Comparison of ENCODE assay signal across 1 cellular context in the genomic region with DNA sequence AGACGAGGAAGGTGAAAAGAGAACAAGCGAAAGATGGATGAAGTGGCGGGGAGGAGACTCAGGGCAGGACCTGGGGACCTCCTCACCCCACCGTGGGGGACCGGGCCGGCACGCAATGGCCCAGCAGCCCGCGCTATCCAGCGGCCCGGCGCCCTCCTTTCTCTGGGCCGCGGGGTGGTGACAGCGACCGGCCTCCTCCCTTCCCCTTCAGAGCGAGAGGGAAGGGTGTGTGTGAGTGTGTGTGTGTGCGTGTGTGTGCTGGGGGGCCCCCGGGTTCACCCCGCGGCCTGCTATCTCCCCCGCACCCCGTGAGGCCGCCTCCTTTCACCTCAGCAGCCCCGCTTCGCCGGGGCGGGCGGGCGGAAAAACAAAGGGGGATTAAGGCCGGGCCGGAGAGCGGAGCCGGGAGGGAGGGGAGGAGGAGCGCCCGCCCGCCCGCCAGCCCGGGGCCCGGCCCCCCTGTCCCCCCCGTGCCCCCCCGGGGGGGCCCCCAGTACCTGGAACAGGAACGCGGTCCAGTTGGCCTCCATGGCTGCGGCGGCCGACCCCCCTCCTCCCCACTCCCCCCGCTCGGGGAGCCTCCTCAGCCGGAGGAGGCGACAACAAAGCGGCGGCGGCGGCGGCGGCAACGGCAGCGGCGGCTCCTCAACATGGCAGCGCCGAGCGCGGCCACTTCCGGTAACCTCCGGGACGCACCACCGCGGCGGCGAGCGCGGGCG.
A peak's percentile ranks its signal among the peaks of the same experiment; 100 is the strongest.
TF ChIP-seq lines count a peak whose summit lies in the region.

A gene with protein sequence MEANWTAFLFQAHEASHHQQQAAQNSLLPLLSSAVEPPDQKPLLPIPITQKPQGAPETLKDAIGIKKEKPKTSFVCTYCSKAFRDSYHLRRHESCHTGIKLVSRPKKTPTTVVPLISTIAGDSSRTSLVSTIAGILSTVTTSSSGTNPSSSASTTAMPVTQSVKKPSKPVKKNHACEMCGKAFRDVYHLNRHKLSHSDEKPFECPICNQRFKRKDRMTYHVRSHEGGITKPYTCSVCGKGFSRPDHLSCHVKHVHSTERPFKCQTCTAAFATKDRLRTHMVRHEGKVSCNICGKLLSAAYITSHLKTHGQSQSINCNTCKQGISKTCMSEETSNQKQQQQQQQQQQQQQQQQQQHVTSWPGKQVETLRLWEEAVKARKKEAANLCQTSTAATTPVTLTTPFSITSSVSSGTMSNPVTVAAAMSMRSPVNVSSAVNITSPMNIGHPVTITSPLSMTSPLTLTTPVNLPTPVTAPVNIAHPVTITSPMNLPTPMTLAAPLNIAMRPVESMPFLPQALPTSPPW (minus strand): TSS at position 673 of the 719 bp plus-strand sequence. CDS start 143 bp downstream, at position 530.

TF ChIP-seq in SK-N-SH, 30 proteins besides CTCF, POLR2A, EP300 and RAD21 (continued from another document):
- TF ChIP-seq, protein P1, sequence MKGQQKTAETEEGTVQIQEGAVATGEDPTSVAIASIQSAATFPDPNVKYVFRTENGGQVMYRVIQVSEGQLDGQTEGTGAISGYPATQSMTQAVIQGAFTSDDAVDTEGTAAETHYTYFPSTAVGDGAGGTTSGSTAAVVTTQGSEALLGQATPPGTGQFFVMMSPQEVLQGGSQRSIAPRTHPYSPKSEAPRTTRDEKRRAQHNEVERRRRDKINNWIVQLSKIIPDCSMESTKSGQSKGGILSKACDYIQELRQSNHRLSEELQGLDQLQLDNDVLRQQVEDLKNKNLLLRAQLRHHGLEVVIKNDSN (IDR thresholded peaks at IDR 0.05; ENCODE audit: borderline replicate concordance, low read depth), result no peak
- TF ChIP-seq, protein P2, sequence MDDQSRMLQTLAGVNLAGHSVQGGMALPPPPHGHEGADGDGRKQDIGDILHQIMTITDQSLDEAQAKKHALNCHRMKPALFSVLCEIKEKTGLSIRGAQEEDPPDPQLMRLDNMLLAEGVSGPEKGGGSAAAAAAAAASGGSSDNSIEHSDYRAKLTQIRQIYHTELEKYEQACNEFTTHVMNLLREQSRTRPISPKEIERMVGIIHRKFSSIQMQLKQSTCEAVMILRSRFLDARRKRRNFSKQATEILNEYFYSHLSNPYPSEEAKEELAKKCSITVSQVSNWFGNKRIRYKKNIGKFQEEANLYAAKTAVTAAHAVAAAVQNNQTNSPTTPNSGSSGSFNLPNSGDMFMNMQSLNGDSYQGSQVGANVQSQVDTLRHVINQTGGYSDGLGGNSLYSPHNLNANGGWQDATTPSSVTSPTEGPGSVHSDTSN (IDR thresholded peaks at IDR 0.05), result peak; percentile 22; the same call in 1 of the 2 replicates
- TF ChIP-seq GATA2 (CRISPR knock-in tag; IDR thresholded peaks at IDR 0.05) (no peak), MEF2A (IDR thresholded peaks at IDR 0.05; ENCODE audit: borderline replicate concordance, low read depth) (no peak), SIN3A (IDR thresholded peaks at IDR 0.05; ENCODE audit: borderline replicate concordance, low read depth, low read length) (peak; percentile 32; the same call in 1 of the 2 replicates), ELF1 (IDR thresholded peaks at IDR 0.05) (peak; percentile 24; the same call in 1 of the 2 replicates), FOXM1 (IDR thresholded peaks at IDR 0.05; ENCODE audit: low read depth) (no peak), POLR2AphosphoS5 (IDR thresholded peaks at IDR 0.05; ENCODE audit: low read depth, low read length) (peak; percentile 49; the same call in 1 of the 2 replicates), FOXJ3 (CRISPR knock-in tag; IDR thresholded peaks at IDR 0.05) (no peak), GABPA (IDR thresholded peaks at IDR 0.05; ENCODE audit: low read depth) (peak; percentile 58; the same call in 1 of the 2 replicates), RXRA (IDR thresholded peaks at IDR 0.05; ENCODE audit: borderline replicate concordance, low read depth) (0 out of 2 replicates have a peak, but pooled peaks have one; percentile 30), NRF1 (IDR thresholded peaks at IDR 0.05; ENCODE audit: low read depth, low read length) (no peak), RCOR1 (IDR thresholded peaks at IDR 0.05; ENCODE audit: low read length) (no peak), MXI1 (IDR thresholded peaks at IDR 0.05; ENCODE audit: low read depth, low read length) (peak; percentile 62; the same call in 1 of the 2 replicates), EZH2phosphoT487 (IDR thresholded peaks at IDR 0.05; ENCODE audit: borderline replicate concordance, low read depth) (no peak), TEAD4 (IDR thresholded peaks at IDR 0.05; ENCODE audit: borderline replicate concordance, insufficient read depth) (no peak; the same call in 1 of the 2 replicates), TAF1 (IDR thresholded peaks at IDR 0.05; ENCODE audit: borderline replicate concordance, low read depth, low read length) (peak; percentile 49; the same call in 1 of the 2 replicates), FOSL2 (IDR thresholded peaks at IDR 0.05; ENCODE audit: borderline replicate concordance, low read depth) (peak; percentile 16; the same call in 1 of the 2 replicates)
- TF ChIP-seq, protein P3, sequence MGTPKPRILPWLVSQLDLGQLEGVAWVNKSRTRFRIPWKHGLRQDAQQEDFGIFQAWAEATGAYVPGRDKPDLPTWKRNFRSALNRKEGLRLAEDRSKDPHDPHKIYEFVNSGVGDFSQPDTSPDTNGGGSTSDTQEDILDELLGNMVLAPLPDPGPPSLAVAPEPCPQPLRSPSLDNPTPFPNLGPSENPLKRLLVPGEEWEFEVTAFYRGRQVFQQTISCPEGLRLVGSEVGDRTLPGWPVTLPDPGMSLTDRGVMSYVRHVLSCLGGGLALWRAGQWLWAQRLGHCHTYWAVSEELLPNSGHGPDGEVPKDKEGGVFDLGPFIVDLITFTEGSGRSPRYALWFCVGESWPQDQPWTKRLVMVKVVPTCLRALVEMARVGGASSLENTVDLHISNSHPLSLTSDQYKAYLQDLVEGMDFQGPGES (IDR thresholded peaks at IDR 0.05; ENCODE audit: low read depth, low read length), result no peak
- TF ChIP-seq, protein P4, sequence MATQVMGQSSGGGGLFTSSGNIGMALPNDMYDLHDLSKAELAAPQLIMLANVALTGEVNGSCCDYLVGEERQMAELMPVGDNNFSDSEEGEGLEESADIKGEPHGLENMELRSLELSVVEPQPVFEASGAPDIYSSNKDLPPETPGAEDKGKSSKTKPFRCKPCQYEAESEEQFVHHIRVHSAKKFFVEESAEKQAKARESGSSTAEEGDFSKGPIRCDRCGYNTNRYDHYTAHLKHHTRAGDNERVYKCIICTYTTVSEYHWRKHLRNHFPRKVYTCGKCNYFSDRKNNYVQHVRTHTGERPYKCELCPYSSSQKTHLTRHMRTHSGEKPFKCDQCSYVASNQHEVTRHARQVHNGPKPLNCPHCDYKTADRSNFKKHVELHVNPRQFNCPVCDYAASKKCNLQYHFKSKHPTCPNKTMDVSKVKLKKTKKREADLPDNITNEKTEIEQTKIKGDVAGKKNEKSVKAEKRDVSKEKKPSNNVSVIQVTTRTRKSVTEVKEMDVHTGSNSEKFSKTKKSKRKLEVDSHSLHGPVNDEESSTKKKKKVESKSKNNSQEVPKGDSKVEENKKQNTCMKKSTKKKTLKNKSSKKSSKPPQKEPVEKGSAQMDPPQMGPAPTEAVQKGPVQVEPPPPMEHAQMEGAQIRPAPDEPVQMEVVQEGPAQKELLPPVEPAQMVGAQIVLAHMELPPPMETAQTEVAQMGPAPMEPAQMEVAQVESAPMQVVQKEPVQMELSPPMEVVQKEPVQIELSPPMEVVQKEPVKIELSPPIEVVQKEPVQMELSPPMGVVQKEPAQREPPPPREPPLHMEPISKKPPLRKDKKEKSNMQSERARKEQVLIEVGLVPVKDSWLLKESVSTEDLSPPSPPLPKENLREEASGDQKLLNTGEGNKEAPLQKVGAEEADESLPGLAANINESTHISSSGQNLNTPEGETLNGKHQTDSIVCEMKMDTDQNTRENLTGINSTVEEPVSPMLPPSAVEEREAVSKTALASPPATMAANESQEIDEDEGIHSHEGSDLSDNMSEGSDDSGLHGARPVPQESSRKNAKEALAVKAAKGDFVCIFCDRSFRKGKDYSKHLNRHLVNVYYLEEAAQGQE (IDR thresholded peaks at IDR 0.05; ENCODE audit: low read depth, low read length), result 0 out of 2 replicates have a peak, but pooled peaks have one; percentile 20
- TF ChIP-seq, protein P5, sequence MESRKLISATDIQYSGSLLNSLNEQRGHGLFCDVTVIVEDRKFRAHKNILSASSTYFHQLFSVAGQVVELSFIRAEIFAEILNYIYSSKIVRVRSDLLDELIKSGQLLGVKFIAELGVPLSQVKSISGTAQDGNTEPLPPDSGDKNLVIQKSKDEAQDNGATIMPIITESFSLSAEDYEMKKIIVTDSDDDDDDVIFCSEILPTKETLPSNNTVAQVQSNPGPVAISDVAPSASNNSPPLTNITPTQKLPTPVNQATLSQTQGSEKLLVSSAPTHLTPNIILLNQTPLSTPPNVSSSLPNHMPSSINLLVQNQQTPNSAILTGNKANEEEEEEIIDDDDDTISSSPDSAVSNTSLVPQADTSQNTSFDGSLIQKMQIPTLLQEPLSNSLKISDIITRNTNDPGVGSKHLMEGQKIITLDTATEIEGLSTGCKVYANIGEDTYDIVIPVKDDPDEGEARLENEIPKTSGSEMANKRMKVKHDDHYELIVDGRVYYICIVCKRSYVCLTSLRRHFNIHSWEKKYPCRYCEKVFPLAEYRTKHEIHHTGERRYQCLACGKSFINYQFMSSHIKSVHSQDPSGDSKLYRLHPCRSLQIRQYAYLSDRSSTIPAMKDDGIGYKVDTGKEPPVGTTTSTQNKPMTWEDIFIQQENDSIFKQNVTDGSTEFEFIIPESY (IDR thresholded peaks at IDR 0.05; ENCODE audit: borderline replicate concordance, low read depth), result no peak
